8 cellular contexts compared by ENCODE assay signal in the genomic region with DNA sequence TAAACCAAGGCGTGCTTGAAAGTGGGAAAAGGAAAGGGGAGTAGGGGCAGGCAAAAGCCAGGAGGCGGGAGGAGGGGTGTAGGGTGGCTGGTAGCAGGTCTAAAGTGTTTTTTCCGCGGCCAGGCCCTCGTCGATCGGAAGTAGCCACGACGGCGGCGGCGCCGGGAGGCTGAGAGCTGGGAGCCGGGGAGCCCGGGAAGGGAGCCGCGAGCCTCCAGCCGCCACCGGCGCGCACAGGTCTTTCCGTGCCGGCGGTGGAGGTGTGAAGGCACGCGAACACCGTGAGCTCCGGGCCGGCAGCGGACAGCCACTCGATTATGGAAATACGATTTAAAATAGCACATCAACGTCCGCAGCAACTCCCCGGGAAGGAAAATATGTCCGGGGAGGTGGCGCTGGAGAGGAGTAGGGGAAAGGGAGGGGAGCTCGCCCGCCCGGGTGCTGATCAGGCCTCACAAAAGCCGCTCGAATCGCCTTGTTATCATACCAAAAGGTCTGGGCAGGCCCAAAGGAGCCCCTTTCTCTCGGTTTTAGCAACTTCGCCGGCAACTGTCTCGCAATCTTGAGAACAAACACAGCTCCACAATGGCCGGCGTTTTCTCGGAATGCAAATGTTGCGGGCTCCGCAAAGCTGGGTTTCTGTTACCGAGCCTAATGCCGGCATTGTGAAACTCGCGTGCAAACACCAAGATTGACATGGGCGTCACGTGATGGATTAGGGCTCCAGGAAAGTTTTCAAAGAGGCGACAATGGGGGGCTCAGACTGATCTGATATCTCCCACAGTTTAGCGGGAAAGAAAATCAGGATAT. TPM values are rescaled to one million over a fixed set of nuclear protein-coding genes. Genes with fewer than 3 reads are reported as not detected.
A peak's percentile ranks its signal among the peaks of the same experiment; 100 is the strongest.
DNase-seq lines count a peak whose midpoint lies in the region; ATAC-seq and TF ChIP-seq lines count a peak whose summit lies in the region.

No MANE protein-coding gene starts in this region.

- TF ChIP-seq CTCF in GM10266 (IDR thresholded peaks at IDR 0.05; ENCODE audit: control insufficient read depth, insufficient read depth, low read depth, missing control alignments) (no peak), epithelial cell of proximal tubule (conservative IDR thresholded peaks at IDR 0.05; ENCODE audit: low read depth, low read length) (no peak)

- H3K4me3 ChIP-seq in HUES64 (ENCODE audit: low read length) (peak overlapping the region; percentile 74), epithelial cell of proximal tubule (ENCODE audit: low read depth, low read length) (peak overlapping the region; percentile 69)

- H3K9ac ChIP-seq in HUES64 (ENCODE audit: low read depth, low read length), result peak overlapping the region; percentile 74

- H3K36me3 Mint-ChIP-seq in T-helper 1 cell treated with Interleukin-12 subunit alpha and Interleukin-12 subunit beta and Interleukin-4 antibody, amounts not matched to agents 30 μg/mL and 1 μg/mL, for 36 hours (ENCODE audit: low read depth), result peaks cover 1% of the 10 kb centered on the region

- H3K27me3 ChIP-seq in HUES64 (ENCODE audit: insufficient read depth, low read length), result peaks cover 76% of the 10 kb centered on the region

- under 1% methylated on average over 59 of the region's 60 CpGs for WGBS in HUES64

- peak overlapping the region; percentile 99 for H3K27ac ChIP-seq in HUES64 (ENCODE audit: low read depth, low read length)

- peaks cover 62% of the 10 kb centered on the region for H3K27me3 Mint-ChIP-seq in T-helper 1 cell treated with Interleukin-12 subunit alpha and Interleukin-12 subunit beta and Interleukin-4 antibody, amounts not matched to agents 30 μg/mL and 1 μg/mL, for 36 hours (ENCODE audit: low read depth)

- no peak overlapping the region for H3K27ac Mint-ChIP-seq in T-helper 1 cell treated with Interleukin-12 subunit alpha and Interleukin-12 subunit beta and Interleukin-4 antibody, amounts not matched to agents 30 μg/mL and 1 μg/mL, for 36 hours

- no peaks in the 10 kb centered on the region for H3K36me3 ChIP-seq in HUES64 (ENCODE audit: insufficient read depth, low read length)

- H3K4me1 Mint-ChIP-seq in T-helper 1 cell treated with Interleukin-12 subunit alpha and Interleukin-12 subunit beta and Interleukin-4 antibody, amounts not matched to agents 30 μg/mL and 1 μg/mL, for 36 hours (ENCODE audit: low read depth), result peaks cover 10% of the 10 kb centered on the region

- no peaks in the 10 kb centered on the region for H3K9me3 ChIP-seq in HUES64 (ENCODE audit: insufficient read depth, low read depth, low read length)

- ATAC-seq in GM21526 (IDR thresholded peaks at IDR 0.05; ENCODE audit: low FRiP score, unreplicated experiment), result peak; percentile 83

- H3K4me3 Mint-ChIP-seq in T-helper 1 cell treated with Interleukin-12 subunit alpha and Interleukin-12 subunit beta and Interleukin-4 antibody, amounts not matched to agents 30 μg/mL and 1 μg/mL, for 36 hours, result peak overlapping the region; percentile 45

- peaks cover 15% of the 10 kb centered on the region for H3K9me3 Mint-ChIP-seq in T-helper 1 cell treated with Interleukin-12 subunit alpha and Interleukin-12 subunit beta and Interleukin-4 antibody, amounts not matched to agents 30 μg/mL and 1 μg/mL, for 36 hours

- DNase-seq in GM10266 (ENCODE audit: extremely low spot score) (peak; percentile 69), epithelial cell of proximal tubule (ENCODE audit: low read depth) (no peak), myocyte (ENCODE audit: low read depth) (peak; percentile 46), T1000 (lab: John Stamatoyannopoulos, UW) (no peak)
- DNase-seq in activated CD4-positive, CD25-positive, alpha-beta regulatory T cell treated with anti-CD3 and anti-CD28 coated beads, Interleukin-2, amount 50 U/mL, for 72 hours, result no peak

- peaks cover 26% of the 10 kb centered on the region for H3K4me1 ChIP-seq in HUES64 (ENCODE audit: insufficient read depth, low read length)

RNA-seq across cellular contexts. Expression of a gene that starts 2.9 kb away (rescaled TPM):
- polyA plus RNA-seq in HUES64 (2013, experiment 1 of 2), result 4.3 TPM
- 6.9 TPM for polyA plus RNA-seq in HUES64 (2013, experiment 2 of 2)
- total RNA-seq in epithelial cell of proximal tubule (2.0 TPM in 1 of 2 replicates, not detected in the other), myocyte (not detected in 2 replicates)
- not detected for polyA plus RNA-seq in myocyte (2012)

Comparison
In these comparisons a context has a peak if more than half of its experiments do, and no peak if none do; other contexts are left out.
1. DNase-seq: peak in GM10266 (single experiment) and myocyte (single experiment); none in epithelial cell of proximal tubule (single experiment), activated CD4-positive, CD25-positive, alpha-beta regulatory T cell treated with anti-CD3 and anti-CD28 coated beads, Interleukin-2, amount 50 U/mL, for 72 hours (single experiment) and T1000 (single experiment).